Comparison of ENCODE assay signal across 24 cellular contexts in the genomic region with DNA sequence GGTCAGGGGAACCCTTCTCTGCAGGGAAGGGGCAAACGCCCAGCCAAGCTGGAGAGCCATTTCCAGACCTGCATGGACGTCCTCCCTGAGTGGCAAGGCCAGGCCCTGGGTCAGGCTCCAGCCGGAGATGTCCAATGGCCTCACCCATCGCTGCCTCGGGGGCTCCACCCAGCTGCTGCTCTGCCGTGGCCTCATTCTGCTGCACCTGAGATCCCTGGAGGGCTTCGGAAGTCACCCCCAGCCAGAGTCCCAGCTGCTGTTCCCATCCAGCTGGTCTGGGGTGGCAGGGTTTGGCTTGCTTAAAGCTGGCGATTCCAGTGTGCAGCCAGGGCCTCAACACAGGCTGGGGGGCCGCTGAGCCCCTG.
DNase-seq lines count a peak whose midpoint lies in the region; ATAC-seq and TF ChIP-seq lines count a peak whose summit lies in the region.
"Had no signal": no experiment of that assay in that cellular context is flagged by ENCODE, and none has a peak within 500 bp of the region (broad histone marks: within the 10 kb centered on the region; RNA-seq: fewer than 3 reads in every experiment).

No MANE protein-coding gene starts in this region.

- TF ChIP-seq CTCF in right atrium auricular region (IDR thresholded peaks at IDR 0.05) (no peak), chondrocyte (IDR thresholded peaks at IDR 0.05) (no peak), mesothelial cell of epicardium (IDR thresholded peaks at IDR 0.05; ENCODE audit: unreplicated experiment) (no peak)

- H3K36me3 Mint-ChIP-seq in chondrocyte (ENCODE audit: low read depth) (no peaks in the 10 kb centered on the region), mesothelial cell of epicardium (no peaks in the 10 kb centered on the region)
- no peaks in the 10 kb centered on the region for H3K36me3 Mint-ChIP-seq in activated T-cell treated with anti-CD3 and anti-CD28 coated beads, Interleukin-2, amount 50 U/mL, for 4 hours (ENCODE audit: insufficient read depth)
- H3K36me3 Mint-ChIP-seq: activated naive CD4-positive, alpha-beta T cell treated with anti-CD3 and anti-CD28 coated beads, Interleukin-2, amount 50 U/mL, for 72 hours had no signal

- peaks cover 0 to 9% of the 10 kb centered on the region in 2 donors for H3K4me1 ChIP-seq in right atrium auricular region
- H3K4me1 ChIP-seq: foreskin keratinocyte had no signal

- H3K9me3 Mint-ChIP-seq in chondrocyte (ENCODE audit: low read depth) (no peaks in the 10 kb centered on the region), mesothelial cell of epicardium (no peaks in the 10 kb centered on the region)
- H3K9me3 Mint-ChIP-seq in activated T-cell treated with anti-CD3 and anti-CD28 coated beads, Interleukin-2, amount 50 U/mL, for 4 hours = no peaks in the 10 kb centered on the region
- H3K9me3 Mint-ChIP-seq: activated CD4-positive, alpha-beta T cell treated with anti-CD3 and anti-CD28 coated beads, Interleukin-2, amount 10 ng/mL, durations not matched to agents 7 days and 5 days; activated naive CD4-positive, alpha-beta T cell treated with anti-CD3 and anti-CD28 coated beads, Interleukin-2, amount 50 U/mL, for 72 hours had no signal

- no peaks in the 10 kb centered on the region for H3K9me3 ChIP-seq in right atrium auricular region
- H3K9me3 ChIP-seq: neutrophil, thoracic aorta had no signal

- intact Hi-C loops in Right ventricle myocardium superior (cut with DNase I) = loop anchor here (5.0 kb wide), 1 partner anchor 184 kb away; no protein-coding TSS in a partner anchor

- no peak overlapping the region for H3K4me3 Mint-ChIP-seq in chondrocyte (ENCODE audit: unreplicated experiment)
- H3K4me3 Mint-ChIP-seq in mesothelial cell of epicardium = no peak overlapping the region
- no peak overlapping the region for H3K4me3 Mint-ChIP-seq in activated T-cell treated with anti-CD3 and anti-CD28 coated beads, Interleukin-2, amount 50 U/mL, for 4 hours
- H3K4me3 Mint-ChIP-seq: activated CD4-positive, alpha-beta T cell treated with anti-CD3 and anti-CD28 coated beads, Interleukin-2, amount 10 ng/mL, durations not matched to agents 7 days and 5 days had no signal

- H3K4me1 Mint-ChIP-seq in chondrocyte (ENCODE audit: low read depth) (peaks cover 7% of the 10 kb centered on the region), mesothelial cell of epicardium (peaks cover 24% of the 10 kb centered on the region)
- no peaks in the 10 kb centered on the region for H3K4me1 Mint-ChIP-seq in activated T-cell treated with anti-CD3 and anti-CD28 coated beads, Interleukin-2, amount 50 U/mL, for 4 hours (ENCODE audit: low read depth)

- H3K27me3 Mint-ChIP-seq in chondrocyte (ENCODE audit: low read depth) (peaks cover 16% of the 10 kb centered on the region), mesothelial cell of epicardium (ENCODE audit: low read depth) (no peaks in the 10 kb centered on the region)
- peaks cover 10% of the 10 kb centered on the region for H3K27me3 Mint-ChIP-seq in activated T-cell treated with anti-CD3 and anti-CD28 coated beads, Interleukin-2, amount 50 U/mL, for 4 hours (ENCODE audit: low read depth)

- no peak overlapping the region for H3K4me3 ChIP-seq in right atrium auricular region
- H3K4me3 ChIP-seq: thoracic aorta had no signal

- no peak overlapping the region for H3K27ac ChIP-seq in right atrium auricular region
- H3K27ac ChIP-seq: brain microvascular endothelial cell, epithelial cell of prostate, foreskin keratinocyte, neutrophil, thoracic aorta had no signal

- ATAC-seq in Right ventricle myocardium superior (ENCODE audit: poor library complexity) = no peak
- no peak for ATAC-seq in activated T-cell treated with anti-CD3 and anti-CD28 coated beads, Interleukin-2, amount 50 U/mL, for 4 hours
- ATAC-seq: activated naive CD4-positive, alpha-beta T cell treated with anti-CD3 and anti-CD28 coated beads, Interleukin-2, amount 50 U/mL, for 72 hours; right cardiac atrium had no signal

- no peaks in the 10 kb centered on the region for H3K36me3 ChIP-seq in right atrium auricular region
- H3K36me3 ChIP-seq: brain microvascular endothelial cell, neutrophil, thoracic aorta had no signal

- H3K27me3 ChIP-seq in right atrium auricular region = no peaks in the 10 kb centered on the region
- H3K27me3 ChIP-seq: brain microvascular endothelial cell had no signal

- DNase-seq in Right ventricle myocardium superior (peak; percentile 27), right atrium auricular region (ENCODE audit: low spot score) (no peak), chondrocyte (ENCODE audit: low spot score) (peak; percentile 83), mesothelial cell of epicardium (ENCODE audit: low spot score in 2 of 2, unreplicated experiment in 2 of 2) (peak; percentile 15 to 36), putamen (ENCODE audit: low spot score) (no peak), NCI-H526 treated with DMSO at 0.1 percent for 48 hours (lab: John Stamatoyannopoulos, UW) (no peak), NCI-H128 (lab: John Stamatoyannopoulos, UW; ENCODE audit: unreplicated experiment) (no peak)
- DNase-seq in activated T-cell treated with anti-CD3 and anti-CD28 coated beads, Interleukin-2, amount 50 U/mL, for 4 hours = no peak
- DNase-seq: activated CD4-positive, alpha-beta T cell treated with anti-CD3 and anti-CD28 coated beads, Interleukin-2, amount 10 ng/mL, durations not matched to agents 7 days and 5 days; brain microvascular endothelial cell; EL; foreskin keratinocyte; KG1; midbrain; NCI-H187; NCI-H446 treated with DMSO at 0.1 percent for 48 hours; RPMI8226; stimulated activated CD4-positive, alpha-beta T cell treated with anti-CD3 and anti-CD28 coated beads, Interleukin-15, amount 100 ng/mL, for 24 hours; SW 1271 had no signal

- no peak overlapping the region for H3K27ac Mint-ChIP-seq in chondrocyte (ENCODE audit: unreplicated experiment)
- H3K27ac Mint-ChIP-seq in mesothelial cell of epicardium = no peak overlapping the region
- H3K27ac Mint-ChIP-seq: activated naive CD4-positive, alpha-beta T cell treated with anti-CD3 and anti-CD28 coated beads, Interleukin-2, amount 50 U/mL, for 72 hours had no signal

Comparison
In these comparisons a context has a peak if more than half of its experiments do, and no peak if none do; other contexts are left out.
1. DNase-seq: peak in Right ventricle myocardium superior (single experiment), chondrocyte (single experiment) and mesothelial cell of epicardium (2 of 2); none in right atrium auricular region (single experiment), putamen (single experiment), activated T-cell treated with anti-CD3 and anti-CD28 coated beads, Interleukin-2, amount 50 U/mL, for 4 hours (single experiment), NCI-H526 treated with DMSO at 0.1 percent for 48 hours (single experiment) and NCI-H128 (single experiment).